Comparison of ENCODE assay signal across 10 cellular contexts in genomic region chr20:59063358-59064213, GRCh38. TPM values are rescaled to one million over a fixed set of nuclear protein-coding genes. Genes with fewer than 3 reads are reported as not detected.
DNase-seq lines count a peak whose midpoint lies in the region; ATAC-seq and TF ChIP-seq lines count a peak whose summit lies in the region.
"Had no signal": no experiment of that assay in that cellular context is flagged by ENCODE, and none has a peak within 500 bp of the region (broad histone marks: within the 10 kb centered on the region; RNA-seq: fewer than 3 reads in every experiment).

No MANE protein-coding gene starts in this region.

- in situ Hi-C loops in ACHN (cut with HindIII; ENCODE audit: low pct_ligation_motif_present, low pct_unique_long_range_greater_than_20kb, low sequenced_read_pairs) = no loop called here

- peak overlapping the region in 1 of 5 donors; percentile 48 for H3K27ac ChIP-seq in stomach

- H3K9me3 Mint-ChIP-seq in neural crest cell = no peaks in the 10 kb centered on the region
- no peaks in the 10 kb centered on the region for H3K9me3 Mint-ChIP-seq in activated CD8-positive, alpha-beta T cell treated with anti-CD3 and anti-CD28 coated beads for 36 hours
- no peaks in the 10 kb centered on the region for H3K9me3 Mint-ChIP-seq in stimulated activated naive B cell treated with anti-CD40 and anti-IgM and Interleukin-4, amounts not matched to agents 10 μg/mL and 1 μg/mL and 100 μg/mL, for 72 hours

- intact Hi-C loops in activated CD8-positive, alpha-beta T cell treated with anti-CD3 and anti-CD28 coated beads for 36 hours (cut with micrococcal nuclease) = no loop called here
- intact Hi-C loops in stomach (cut with DNase I; ENCODE audit: low total_unique reads) = no loop called here

- H3K4me3 ChIP-seq in epithelial cell of esophagus (ENCODE audit: low read length) (no peak overlapping the region), stomach (no peak overlapping the region)

- ATAC-seq in activated CD8-positive, alpha-beta T cell treated with anti-CD3 and anti-CD28 coated beads for 36 hours = no peak
- ATAC-seq in stimulated activated naive B cell treated with anti-CD40 and anti-IgM and Interleukin-4, amounts not matched to agents 10 μg/mL and 1 μg/mL and 100 μg/mL, for 72 hours (replicated peaks) = no peak

- no peaks in the 10 kb centered on the region for H3K36me3 ChIP-seq in stomach

- peaks cover 20% of the 10 kb centered on the region for H3K4me1 Mint-ChIP-seq in neural crest cell
- no peaks in the 10 kb centered on the region for H3K4me1 Mint-ChIP-seq in activated CD8-positive, alpha-beta T cell treated with anti-CD3 and anti-CD28 coated beads for 36 hours (ENCODE audit: low read depth)
- H3K4me1 Mint-ChIP-seq in stimulated activated naive B cell treated with anti-CD40 and anti-IgM and Interleukin-4, amounts not matched to agents 10 μg/mL and 1 μg/mL and 100 μg/mL, for 72 hours = peaks cover 0 to 1% of the 10 kb centered on the region in 2 donors

- TF ChIP-seq CTCF in epithelial cell of esophagus (IDR thresholded peaks at IDR 0.05; ENCODE audit: insufficient read depth, low read depth, low read length, missing control alignments) (no peak), neural crest cell (conservative IDR thresholded peaks at IDR 0.05) (no peak), stomach (IDR thresholded peaks at IDR 0.05) (no peak)
- no peak for TF ChIP-seq CTCF in activated CD8-positive, alpha-beta T cell treated with anti-CD3 and anti-CD28 coated beads for 36 hours (IDR thresholded peaks at IDR 0.05)

- H3K4me1 ChIP-seq in stomach = peaks cover 0 to 14% (median 5%) of the 10 kb centered on the region in 4 donors

- H3K27me3 ChIP-seq in stomach = peaks cover 0 to 8% (median 0%) of the 10 kb centered on the region in 3 donors

- TF ChIP-seq POLR2A in stomach (IDR thresholded peaks at IDR 0.05) = no peak

- H3K36me3 Mint-ChIP-seq in neural crest cell (ENCODE audit: low read depth) = no peaks in the 10 kb centered on the region
- H3K36me3 Mint-ChIP-seq in activated CD8-positive, alpha-beta T cell treated with anti-CD3 and anti-CD28 coated beads for 36 hours (ENCODE audit: low read depth) = no peaks in the 10 kb centered on the region
- no peaks in the 10 kb centered on the region for H3K36me3 Mint-ChIP-seq in stimulated activated naive B cell treated with anti-CD40 and anti-IgM and Interleukin-4, amounts not matched to agents 10 μg/mL and 1 μg/mL and 100 μg/mL, for 72 hours

- CTCF ChIA-PET in activated CD8-positive, alpha-beta T cell treated with anti-CD3 and anti-CD28 coated beads for 36 hours (lab: Charles Lee) = interaction anchor here (0.9 to 1.6 kb wide), 6 partner anchors 9 to 145 kb away, joined by 3 to 7 read pairs (median 5); no protein-coding TSS in a partner anchor

- DNase-seq in DMS 273 treated with DMSO at 0.1 percent for 48 hours (lab: John Stamatoyannopoulos, UW) (peak; percentile 27), NCI-H748 treated with DMSO at 0.1 percent for 48 hours (lab: John Stamatoyannopoulos, UW) (peak; percentile 61), epithelial cell of esophagus (ENCODE audit: low read depth) (peak; percentile 92), neural crest cell (ENCODE audit: low read depth, low spot score) (no peak), stomach (no peak), ACHN (no peak)
- DNase-seq in activated CD8-positive, alpha-beta T cell treated with anti-CD3 and anti-CD28 coated beads for 36 hours = no peak
- DNase-seq in stimulated activated naive B cell treated with anti-CD40 and anti-IgM and Interleukin-4, amounts not matched to agents 10 μg/mL and 1 μg/mL and 100 μg/mL, for 72 hours = no peak
- DNase-seq: foreskin melanocyte, NCI-H1092 treated with DMSO at 0.1 percent for 48 hours had no signal

- peaks cover 2% of the 10 kb centered on the region for H3K27me3 Mint-ChIP-seq in neural crest cell (ENCODE audit: low read depth)
- H3K27me3 Mint-ChIP-seq in activated CD8-positive, alpha-beta T cell treated with anti-CD3 and anti-CD28 coated beads for 36 hours = peaks cover 7% of the 10 kb centered on the region
- peaks cover 0 to 9% of the 10 kb centered on the region in 2 donors for H3K27me3 Mint-ChIP-seq in stimulated activated naive B cell treated with anti-CD40 and anti-IgM and Interleukin-4, amounts not matched to agents 10 μg/mL and 1 μg/mL and 100 μg/mL, for 72 hours

- H3K4me3 Mint-ChIP-seq in neural crest cell = peak overlapping the region; percentile 2
- H3K4me3 Mint-ChIP-seq in activated CD8-positive, alpha-beta T cell treated with anti-CD3 and anti-CD28 coated beads for 36 hours = no peak overlapping the region
- H3K4me3 Mint-ChIP-seq in stimulated activated naive B cell treated with anti-CD40 and anti-IgM and Interleukin-4, amounts not matched to agents 10 μg/mL and 1 μg/mL and 100 μg/mL, for 72 hours = no peak overlapping the region

- POLR2A ChIA-PET in activated CD8-positive, alpha-beta T cell treated with anti-CD3 and anti-CD28 coated beads for 36 hours (lab: Charles Lee) = no interaction called here

- no peak for TF ChIP-seq EP300 in stomach (IDR thresholded peaks at IDR 0.05)

- WGBS in stomach, 5 donors = 30 to 50% (median 37%) methylated on average over 22 of the region's 22 CpGs

- no peaks in the 10 kb centered on the region for H3K9me3 ChIP-seq in stomach

- H3K27ac Mint-ChIP-seq in neural crest cell (ENCODE audit: unreplicated experiment) = peak overlapping the region; percentile 2
- H3K27ac Mint-ChIP-seq in activated CD8-positive, alpha-beta T cell treated with anti-CD3 and anti-CD28 coated beads for 36 hours = no peak overlapping the region
- H3K27ac Mint-ChIP-seq in stimulated activated naive B cell treated with anti-CD40 and anti-IgM and Interleukin-4, amounts not matched to agents 10 μg/mL and 1 μg/mL and 100 μg/mL, for 72 hours = no peak overlapping the region

RNA-seq across cellular contexts. Expression of gene PRELID3B, which starts 21.0 kb away (rescaled TPM):
- 45.3 and 53.6 TPM in 2 replicates for total RNA-seq in neural crest cell
- 100 to 1,000 TPM; 140 to 145 TPM for total RNA-seq in activated CD8-positive, alpha-beta T cell treated with anti-CD3 and anti-CD28 coated beads for 36 hours
- total RNA-seq in stomach = 100 to 1,000 TPM in 1 of 5 donors, 10 to 100 TPM in 4; 35.7 to 322 (median 72.7) TPM
- polyA plus RNA-seq in stomach = 10 to 100 TPM; 20.0 to 65.8 (median 31.3) TPM

RNA-seq across cellular contexts. Expression of gene ATP5F1E, which starts 31.5 kb away (rescaled TPM):
- total RNA-seq in neural crest cell (66.0 and 74.9 TPM in 2 replicates), stomach (100 to 1,000 TPM in 1 of 5 donors, 10 to 100 TPM in 4; 20.4 to 101 (median 27.4) TPM)
- 10 to 100 TPM; 67.4 to 68.8 TPM for total RNA-seq in activated CD8-positive, alpha-beta T cell treated with anti-CD3 and anti-CD28 coated beads for 36 hours
- polyA plus RNA-seq in stomach = 10 to 100 TPM; 56.4 to 78.5 (median 71.5) TPM

RNA-seq across cellular contexts. Expression of gene TUBB1, which starts 44.4 kb away (rescaled TPM):
- total RNA-seq in neural crest cell (not detected in 2 replicates), stomach (under 1 TPM in 1 of 5 donors, not detected in 4; 0.55 TPM)
- not detected for total RNA-seq in activated CD8-positive, alpha-beta T cell treated with anti-CD3 and anti-CD28 coated beads for 36 hours
- under 1 TPM in 2 of 3 donors, not detected in 1; 0.03 to 0.12 TPM for polyA plus RNA-seq in stomach

RNA-seq across cellular contexts. Expression of gene CTSZ, which starts 56.5 kb away (rescaled TPM):
- total RNA-seq in neural crest cell = 22.7 and 23.6 TPM in 2 replicates
- 10 to 100 TPM; 17.9 to 18.4 TPM for total RNA-seq in activated CD8-positive, alpha-beta T cell treated with anti-CD3 and anti-CD28 coated beads for 36 hours
- total RNA-seq in stomach = 100 to 1,000 TPM in 1 of 5 donors, 10 to 100 TPM in 4; 35.3 to 134 (median 56.9) TPM
- 10 to 100 TPM; 41.7 to 59.1 (median 55.5) TPM for polyA plus RNA-seq in stomach

Comparison
In these comparisons a context has a peak if more than half of its experiments do, and no peak if none do; other contexts are left out.
1. DNase-seq: peak in DMS 273 treated with DMSO at 0.1 percent for 48 hours (single experiment), NCI-H748 treated with DMSO at 0.1 percent for 48 hours (single experiment) and epithelial cell of esophagus (single experiment); none in neural crest cell (single experiment), activated CD8-positive, alpha-beta T cell treated with anti-CD3 and anti-CD28 coated beads for 36 hours (single experiment), stomach (single experiment), stimulated activated naive B cell treated with anti-CD40 and anti-IgM and Interleukin-4, amounts not matched to agents 10 μg/mL and 1 μg/mL and 100 μg/mL, for 72 hours (single experiment) and ACHN (single experiment).